ENCODE assay signal across 8 cellular contexts in the genomic region with DNA sequence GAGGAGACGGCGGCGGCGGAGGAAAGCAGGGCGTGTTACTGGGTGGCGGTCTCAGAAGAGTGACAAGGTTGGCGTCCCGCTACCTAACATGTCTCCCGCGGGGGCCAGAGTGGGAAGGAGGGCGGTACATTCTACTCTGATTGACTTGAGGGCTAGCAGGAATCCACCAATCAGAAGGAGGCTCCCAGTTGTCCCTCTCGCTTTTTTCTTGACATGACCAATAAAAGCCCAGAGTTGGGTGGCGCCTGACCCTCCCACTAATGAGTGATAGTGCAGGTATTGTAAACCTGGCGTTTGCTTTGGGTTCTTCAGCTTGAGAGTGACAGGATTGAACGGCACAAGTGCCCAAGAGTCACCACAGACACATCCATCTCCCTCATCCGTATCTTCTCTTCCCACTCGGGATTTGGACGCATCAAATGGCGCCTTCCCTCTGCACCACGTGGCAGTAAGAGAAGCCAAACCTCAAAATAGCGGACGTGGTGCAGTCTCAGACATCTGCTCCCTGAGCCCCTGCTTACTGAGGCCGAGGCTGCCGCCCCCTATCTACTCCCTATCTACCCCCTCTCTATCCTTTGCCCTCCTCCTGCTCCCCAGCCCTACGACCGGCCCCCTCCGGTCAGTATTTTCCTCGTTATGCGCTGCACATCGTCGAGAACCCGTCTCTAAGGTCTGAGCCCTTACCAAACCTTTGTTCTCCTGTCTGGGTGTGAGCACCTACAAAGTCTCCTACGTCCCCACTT. TPM values are rescaled to one million over a fixed set of nuclear protein-coding genes. Genes with fewer than 3 reads are reported as not detected.
DNase-seq lines count a peak whose midpoint lies in the region; ATAC-seq, FAIRE-seq and TF ChIP-seq lines count a peak whose summit lies in the region.

No MANE protein-coding gene starts in this region.

- peaks cover 5% of the 10 kb centered on the region for H3F3A ChIP-seq in neural cell (ENCODE audit: insufficient read depth, low read length, poor library complexity, severe bottlenecking)

- peak overlapping the region; percentile 75 for H3K9ac ChIP-seq in neural cell (ENCODE audit: low read length)

- peak overlapping the region; percentile 97 to 99 for H3K4me3 Mint-ChIP-seq in stimulated activated naive CD8-positive, alpha-beta T cell treated with anti-CD3 and anti-CD28 coated beads, Interleukin-15, amount 100 ng/mL, for 72 hours

- H3K27me3 ChIP-seq in RWPE2 (ENCODE audit: insufficient read depth, poor library complexity, severe bottlenecking) (no peaks in the 10 kb centered on the region), neural cell (ENCODE audit: insufficient read depth, low read depth, low read length) (no peaks in the 10 kb centered on the region)

- H4K20me1 ChIP-seq in neural cell (ENCODE audit: insufficient read depth) = no peaks in the 10 kb centered on the region

- H2AFZ ChIP-seq in neural cell (ENCODE audit: low read depth, low read length) = peak overlapping the region; percentile 88

- TF ChIP-seq CTCF in RWPE2 (IDR thresholded peaks at IDR 0.05; ENCODE audit: poor library complexity, severe bottlenecking) (no peak), fibroblast of villous mesenchyme (IDR thresholded peaks at IDR 0.05; ENCODE audit: insufficient read depth, low read depth, low read length) (no peak), neural cell (IDR thresholded peaks at IDR 0.05; ENCODE audit: poor library complexity, severe bottlenecking) (peak; percentile 20)

- TF ChIP-seq POLR2A in H54 (IDR thresholded peaks at IDR 0.05; ENCODE audit: low read depth, low read length) = 0 out of 2 replicates have a peak, but pooled peaks have one; percentile 28

- H3K9me2 ChIP-seq in neural cell (ENCODE audit: insufficient read depth, low read length) = no peaks in the 10 kb centered on the region

- H3K79me2 ChIP-seq in neural cell (replicated peaks; ENCODE audit: insufficient read depth, low read length) = no peaks in the 10 kb centered on the region

- H3K4me1 ChIP-seq in RWPE2 (ENCODE audit: insufficient read depth, poor library complexity, severe bottlenecking) = no peaks in the 10 kb centered on the region

- no peaks in the 10 kb centered on the region for H3K36me3 ChIP-seq in RWPE2 (ENCODE audit: low read depth)
- H3K36me3 ChIP-seq in neural cell (ENCODE audit: insufficient read depth, low read length) = no peaks in the 10 kb centered on the region

- peak; percentile 97 for FAIRE-seq in H54 (lab: Jason Lieb, UNC)

- DNase-seq in ELR (ENCODE audit: low read depth) = peak; percentile 99
- DNase-seq in H54 (ENCODE audit: insufficient read length, low spot score) = peak; percentile 81
- peak; percentile 96 for DNase-seq in LoVo (ENCODE audit: low spot score)
- DNase-seq in RWPE2 (ENCODE audit: low spot score) = peak; percentile 92
- DNase-seq in activated effector memory CD4-positive, alpha-beta T cell treated with Interleukin-2 at 50 U/mL for 16 hours = peak; percentile 83
- peak; percentile 97 for DNase-seq in fibroblast of villous mesenchyme (ENCODE audit: low read depth)
- peak; percentile 87 to 92 for DNase-seq in stimulated activated naive CD8-positive, alpha-beta T cell treated with anti-CD3 and anti-CD28 coated beads, Interleukin-15, amount 100 ng/mL, for 72 hours

- no peaks in the 10 kb centered on the region for H3K27me3 Mint-ChIP-seq in stimulated activated naive CD8-positive, alpha-beta T cell treated with anti-CD3 and anti-CD28 coated beads, Interleukin-15, amount 100 ng/mL, for 72 hours

- H3K9me3 Mint-ChIP-seq in stimulated activated naive CD8-positive, alpha-beta T cell treated with anti-CD3 and anti-CD28 coated beads, Interleukin-15, amount 100 ng/mL, for 72 hours = no peaks in the 10 kb centered on the region

- no peak for TF ChIP-seq EP300 in neural cell (conservative IDR thresholded peaks at IDR 0.05; ENCODE audit: poor library complexity, severe bottlenecking)

- H3K27ac ChIP-seq in RWPE2 (ENCODE audit: poor library complexity, severe bottlenecking) (peak overlapping the region; percentile 57), neural cell (ENCODE audit: low read length) (peak overlapping the region; percentile 89)

- H3K9me3 ChIP-seq in RWPE2 (ENCODE audit: severe bottlenecking) (no peaks in the 10 kb centered on the region), neural cell (ENCODE audit: low read length) (no peaks in the 10 kb centered on the region)

- peak; percentile 88 for ATAC-seq in RWPE2 (ENCODE audit: low read depth)
- peak; percentile 95 for ATAC-seq in stimulated activated naive CD8-positive, alpha-beta T cell treated with anti-CD3 and anti-CD28 coated beads, Interleukin-15, amount 100 ng/mL, for 72 hours

- peak; percentile 8 for TF ChIP-seq RAD21 in neural cell (conservative IDR thresholded peaks at IDR 0.05)

- peak overlapping the region; percentile 65 for H3K4me3 ChIP-seq in RWPE2 (ENCODE audit: severe bottlenecking)
- H3K4me3 ChIP-seq in fibroblast of villous mesenchyme (ENCODE audit: low read depth, low read length) = peak overlapping the region; percentile 89
- peak overlapping the region; percentile 95 for H3K4me3 ChIP-seq in neural cell (ENCODE audit: low read length)

- H3K27ac Mint-ChIP-seq in stimulated activated naive CD8-positive, alpha-beta T cell treated with anti-CD3 and anti-CD28 coated beads, Interleukin-15, amount 100 ng/mL, for 72 hours = peak overlapping the region; percentile 79 to 96

- peak overlapping the region; percentile 60 for H3K4me2 ChIP-seq in neural cell (ENCODE audit: low read length)

- peaks cover 26% of the 10 kb centered on the region for H3K4me1 Mint-ChIP-seq in stimulated activated naive CD8-positive, alpha-beta T cell treated with anti-CD3 and anti-CD28 coated beads, Interleukin-15, amount 100 ng/mL, for 72 hours

TF ChIP-seq in neural cell, 6 proteins besides CTCF, POLR2A, EP300 and RAD21:
- TF ChIP-seq SMC3 (conservative IDR thresholded peaks at IDR 0.05; ENCODE audit: poor library complexity) (peak; percentile 8), TAF1 (IDR thresholded peaks at IDR 0.05; ENCODE audit: low read depth) (peak; percentile 78), POLR2AphosphoS5 (IDR thresholded peaks at IDR 0.05) (peak; percentile 86), MXI1 (conservative IDR thresholded peaks at IDR 0.05; ENCODE audit: poor library complexity, severe bottlenecking) (peak; percentile 90), EZH2 (IDR thresholded peaks at IDR 0.05; ENCODE audit: borderline replicate concordance, insufficient read depth, low read length, poor library complexity, severe bottlenecking) (no peak)
- TF ChIP-seq, protein P1, sequence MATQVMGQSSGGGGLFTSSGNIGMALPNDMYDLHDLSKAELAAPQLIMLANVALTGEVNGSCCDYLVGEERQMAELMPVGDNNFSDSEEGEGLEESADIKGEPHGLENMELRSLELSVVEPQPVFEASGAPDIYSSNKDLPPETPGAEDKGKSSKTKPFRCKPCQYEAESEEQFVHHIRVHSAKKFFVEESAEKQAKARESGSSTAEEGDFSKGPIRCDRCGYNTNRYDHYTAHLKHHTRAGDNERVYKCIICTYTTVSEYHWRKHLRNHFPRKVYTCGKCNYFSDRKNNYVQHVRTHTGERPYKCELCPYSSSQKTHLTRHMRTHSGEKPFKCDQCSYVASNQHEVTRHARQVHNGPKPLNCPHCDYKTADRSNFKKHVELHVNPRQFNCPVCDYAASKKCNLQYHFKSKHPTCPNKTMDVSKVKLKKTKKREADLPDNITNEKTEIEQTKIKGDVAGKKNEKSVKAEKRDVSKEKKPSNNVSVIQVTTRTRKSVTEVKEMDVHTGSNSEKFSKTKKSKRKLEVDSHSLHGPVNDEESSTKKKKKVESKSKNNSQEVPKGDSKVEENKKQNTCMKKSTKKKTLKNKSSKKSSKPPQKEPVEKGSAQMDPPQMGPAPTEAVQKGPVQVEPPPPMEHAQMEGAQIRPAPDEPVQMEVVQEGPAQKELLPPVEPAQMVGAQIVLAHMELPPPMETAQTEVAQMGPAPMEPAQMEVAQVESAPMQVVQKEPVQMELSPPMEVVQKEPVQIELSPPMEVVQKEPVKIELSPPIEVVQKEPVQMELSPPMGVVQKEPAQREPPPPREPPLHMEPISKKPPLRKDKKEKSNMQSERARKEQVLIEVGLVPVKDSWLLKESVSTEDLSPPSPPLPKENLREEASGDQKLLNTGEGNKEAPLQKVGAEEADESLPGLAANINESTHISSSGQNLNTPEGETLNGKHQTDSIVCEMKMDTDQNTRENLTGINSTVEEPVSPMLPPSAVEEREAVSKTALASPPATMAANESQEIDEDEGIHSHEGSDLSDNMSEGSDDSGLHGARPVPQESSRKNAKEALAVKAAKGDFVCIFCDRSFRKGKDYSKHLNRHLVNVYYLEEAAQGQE (IDR thresholded peaks at IDR 0.05; ENCODE audit: borderline replicate concordance) = no peak

RNA-seq across cellular contexts. Expression of a gene that starts 0.7 kb away (rescaled TPM):
- total RNA-seq in fibroblast of villous mesenchyme = 1.9 and 2.2 TPM in 2 replicates
- 12.0 and 17.5 TPM in 2 replicates for polyA plus RNA-seq in neural cell
- polyA minus RNA-seq in neural cell = 20.7 and 24.9 TPM in 2 replicates

RNA-seq across cellular contexts. Expression of a gene that starts 33.9 kb away (rescaled TPM):
- 111 and 147 TPM in 2 replicates for total RNA-seq in fibroblast of villous mesenchyme
- 132 and 140 TPM in 2 replicates for polyA plus RNA-seq in neural cell
- 151 and 158 TPM in 2 replicates for polyA minus RNA-seq in neural cell

RNA-seq across cellular contexts. Expression of a gene that starts 50.9 kb away (rescaled TPM):
- total RNA-seq in fibroblast of villous mesenchyme = 59.2 and 63.5 TPM in 2 replicates
- polyA plus RNA-seq in neural cell = 65.5 and 69.1 TPM in 2 replicates
- 50.2 and 64.7 TPM in 2 replicates for polyA minus RNA-seq in neural cell

Comparison
In these comparisons a context has a peak if more than half of its experiments do, and no peak if none do; other contexts are left out.
1. Peak in every context shown above with its lines: DNase-seq, ATAC-seq, H3K4me3 ChIP-seq and H3K27ac ChIP-seq.